ENCODE assay signal across 1 cellular context in genomic region chr6:156068870-156069269, GRCh38.
TF ChIP-seq lines count a peak whose summit lies in the region.

No MANE protein-coding gene starts in this region.

TF ChIP-seq in H1, 55 proteins besides CTCF, POLR2A, EP300 and RAD21 (continued from another document):
- no peak for TF ChIP-seq USF2 (IDR thresholded peaks at IDR 0.05; ENCODE audit: low read length)
- no peak for TF ChIP-seq CHD7 (IDR thresholded peaks at IDR 0.05; ENCODE audit: insufficient replicate concordance, low read length)
- no peak for TF ChIP-seq SIRT6 (IDR thresholded peaks at IDR 0.05; ENCODE audit: low read length)
- TF ChIP-seq BCL11A (IDR thresholded peaks at IDR 0.05; ENCODE audit: low read depth in 2 of 2, low read length in 2 of 2): no peak
- no peak for TF ChIP-seq BACH1 (IDR thresholded peaks at IDR 0.05; ENCODE audit: low read length)
- TF ChIP-seq ASH2L (IDR thresholded peaks at IDR 0.05; ENCODE audit: low read length): no peak
- no peak for TF ChIP-seq EGR1 (IDR thresholded peaks at IDR 0.05; ENCODE audit: borderline replicate concordance, low read depth, low read length)
- TF ChIP-seq KDM5A (IDR thresholded peaks at IDR 0.05; ENCODE audit: low read length): no peak
- TF ChIP-seq CTBP2 (IDR thresholded peaks at IDR 0.05; ENCODE audit: borderline replicate concordance, insufficient read depth, insufficient read length, low read length): no peak
- TF ChIP-seq ATF2 (IDR thresholded peaks at IDR 0.05; ENCODE audit: low read length): no peak
- TF ChIP-seq RFX5 (IDR thresholded peaks at IDR 0.05; ENCODE audit: borderline replicate concordance, low read depth, low read length): no peak
- no peak for TF ChIP-seq TBP (IDR thresholded peaks at IDR 0.05; ENCODE audit: low read depth, low read length)
- TF ChIP-seq SP2 (IDR thresholded peaks at IDR 0.05; ENCODE audit: low read length): no peak
- TF ChIP-seq HDAC6 (IDR thresholded peaks at IDR 0.05; ENCODE audit: low read depth, low read length): no peak
- TF ChIP-seq SIX5 (IDR thresholded peaks at IDR 0.05; ENCODE audit: low read depth, low read length): no peak
